Comparison of ENCODE assay signal across 8 cellular contexts in the genomic region with DNA sequence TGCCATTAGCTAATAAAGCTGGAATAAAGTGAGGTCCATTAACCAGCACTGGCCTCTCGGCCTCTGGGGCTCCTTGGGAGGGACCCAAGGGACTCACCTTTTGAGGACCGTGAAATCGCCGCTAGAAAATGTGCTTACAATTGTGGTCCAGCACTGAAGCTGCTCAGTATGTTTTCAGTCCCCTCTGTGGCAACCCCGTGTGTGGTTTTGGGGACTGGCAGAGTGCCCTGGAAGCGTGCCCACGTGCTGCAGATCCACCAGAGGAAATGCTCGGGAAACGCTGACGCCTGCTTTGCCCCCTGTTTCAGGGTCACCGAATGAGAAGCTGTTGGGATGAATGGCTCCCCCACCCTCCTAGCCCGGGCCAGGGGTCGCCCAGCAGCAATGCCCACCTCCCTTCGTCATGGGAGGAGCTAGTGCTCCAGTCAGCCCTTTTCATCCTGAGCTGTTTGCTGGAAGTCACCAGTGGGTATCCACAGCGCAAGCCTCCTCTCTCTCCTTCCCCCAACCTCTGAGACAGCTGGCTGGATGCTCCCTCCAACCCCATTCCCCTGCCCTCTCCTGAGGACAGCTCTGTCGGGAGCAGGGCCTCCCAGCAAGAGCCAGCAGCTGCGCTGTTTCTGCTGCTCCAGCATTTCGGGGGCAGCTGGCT. TPM values are rescaled to one million over a fixed set of nuclear protein-coding genes. Genes with fewer than 3 reads are reported as not detected.
DNase-seq lines count a peak whose midpoint lies in the region; ATAC-seq and TF ChIP-seq lines count a peak whose summit lies in the region.

No MANE protein-coding gene starts in this region.

- H3K4me3 ChIP-seq in CD4-positive, alpha-beta memory T cell (ENCODE audit: low read length in 2 of 2) = peak overlapping the region in 1 of 2 donors; percentile 28
- H3K4me3 ChIP-seq in MG63 = no peak overlapping the region
- peak overlapping the region; percentile 19 for H3K4me3 ChIP-seq in astrocyte of the cerebellum (ENCODE audit: low read depth, low read length)

- no peaks in the 10 kb centered on the region for H3K36me3 ChIP-seq in CD4-positive, alpha-beta memory T cell (ENCODE audit: insufficient read depth, low read length)
- no peaks in the 10 kb centered on the region for H3K36me3 ChIP-seq in MG63

- H3K27me3 ChIP-seq in CD4-positive, alpha-beta memory T cell (ENCODE audit: insufficient read depth, low read length) = no peaks in the 10 kb centered on the region
- H3K27me3 ChIP-seq in MG63 = no peaks in the 10 kb centered on the region

- H3K36me3 Mint-ChIP-seq in CD4-positive, alpha-beta memory T cell = no peaks in the 10 kb centered on the region

- peak overlapping the region in 7 of 8 donors; percentile 39 to 78 (median 64) for H3K4me3 Mint-ChIP-seq in CD4-positive, alpha-beta memory T cell

- intact Hi-C loops in CD4-positive, alpha-beta memory T cell (cut with micrococcal nuclease) = no loop called here

- H3K27me3 Mint-ChIP-seq in CD4-positive, alpha-beta memory T cell = peaks cover 0 to 2% of the 10 kb centered on the region in 2 donors

- DNase-seq in CD4-positive, alpha-beta memory T cell = peak in 4 of 5 donors; percentile 21 to 31 (median 22)
- peak; percentile 52 for DNase-seq in MG63
- peak; percentile 54 for DNase-seq in astrocyte of the cerebellum (ENCODE audit: low read depth)
- peak; percentile 56 for DNase-seq in iris pigment epithelial cell (ENCODE audit: low read depth)
- DNase-seq in stimulated activated CD8-positive, alpha-beta memory T cell treated with anti-CD3 and anti-CD28 coated beads, Interleukin-4, amount 100 ng/mL, for 48 hours = peak; percentile 38
- no peak for DNase-seq in NCI-H1417 (lab: John Stamatoyannopoulos, UW)
- DNase-seq in erythroblast (lab: John Stamatoyannopoulos, UW) = no peak

- no peak for TF ChIP-seq CTCF in astrocyte of the cerebellum (IDR thresholded peaks at IDR 0.05; ENCODE audit: low read depth, low read length, missing control alignments)

- no peak for ATAC-seq in GM19467 (IDR thresholded peaks at IDR 0.05; ENCODE audit: unreplicated experiment)

- peaks cover 18% of the 10 kb centered on the region for H3K4me1 ChIP-seq in CD4-positive, alpha-beta memory T cell (ENCODE audit: insufficient read depth, low read length)

- in situ Hi-C loops in astrocyte of the cerebellum (cut with HindIII; ENCODE audit: low sequenced_read_pairs) = no loop called here

- H3K4me1 Mint-ChIP-seq in CD4-positive, alpha-beta memory T cell = peaks cover 3 to 29% (median 14%) of the 10 kb centered on the region in 4 donors

- CTCF ChIA-PET in CD4-positive, alpha-beta memory T cell (lab: Charles Lee; ENCODE audit: partially characterized antibody) = interaction anchor here (2.5 kb wide), 1 partner anchor 20 kb away, joined by 9 read pairs; no protein-coding TSS in a partner anchor

- H3K9me3 ChIP-seq in CD4-positive, alpha-beta memory T cell (ENCODE audit: control insufficient read depth in 1 of 2, low read length in 2 of 2) = no peaks in the 10 kb centered on the region
- H3K9me3 ChIP-seq in MG63 = no peaks in the 10 kb centered on the region

- POLR2A ChIA-PET in CD4-positive, alpha-beta memory T cell (lab: Charles Lee; ENCODE audit: partially characterized antibody) = interaction anchor here (0.6 kb wide), 1 partner anchor 1793 kb away, joined by 3 read pairs; no protein-coding TSS in a partner anchor

- TF ChIP-seq POLR2A in erythroblast (IDR thresholded peaks at IDR 0.05; ENCODE audit: low read length) = no peak

- H3K27ac ChIP-seq in CD4-positive, alpha-beta memory T cell (ENCODE audit: low read depth, low read length) = no peak overlapping the region

- no peak overlapping the region for H3K27ac Mint-ChIP-seq in CD4-positive, alpha-beta memory T cell

- H3K9me3 Mint-ChIP-seq in CD4-positive, alpha-beta memory T cell = no peaks in the 10 kb centered on the region

RNA-seq across cellular contexts. Expression of gene PPP1R13B, which starts 33.1 kb away (rescaled TPM):
- total RNA-seq in CD4-positive, alpha-beta memory T cell = 10 to 100 TPM; 23.3 to 30.5 TPM
- polyA plus RNA-seq in CD4-positive, alpha-beta memory T cell = 1 to 10 TPM in 1 of 2 donors, under 1 TPM in 1; 0.72 to 8.2 TPM
- 2.4 and 5.6 TPM in 2 replicates for total RNA-seq in MG63 (2014; rRNA removed; shearing (Covaris generic); ENCODE audit: low replicate concordance)

RNA-seq across cellular contexts. Expression of gene TDRD9, which starts 47.8 kb away (rescaled TPM):
- under 1 TPM; 0.28 to 0.29 TPM for total RNA-seq in CD4-positive, alpha-beta memory T cell
- 1 to 10 TPM in 1 of 2 donors, under 1 TPM in 1; 0.89 to 1.2 TPM for polyA plus RNA-seq in CD4-positive, alpha-beta memory T cell
- total RNA-seq in MG63 (2014; rRNA removed; shearing (Covaris generic); ENCODE audit: low replicate concordance) = not detected in 2 replicates

Comparison
In these comparisons a context has a peak if more than half of its experiments do, and no peak if none do; other contexts are left out.
1. DNase-seq: peak in CD4-positive, alpha-beta memory T cell (4 of 5), MG63 (single experiment), astrocyte of the cerebellum (single experiment), iris pigment epithelial cell (single experiment) and stimulated activated CD8-positive, alpha-beta memory T cell treated with anti-CD3 and anti-CD28 coated beads, Interleukin-4, amount 100 ng/mL, for 48 hours (single experiment); none in NCI-H1417 (0 of 3) and erythroblast (0 of 2).